Comparison of ENCODE assay signal across 25 cellular contexts in genomic region chr3:196931157-196931556, GRCh38.
"Had no signal": no experiment of that assay in that cellular context is flagged by ENCODE, and none has a peak within 500 bp of the region (broad histone marks: within the 10 kb centered on the region; RNA-seq: fewer than 3 reads in every experiment).

No MANE protein-coding gene starts in this region.

- H3K4me1 ChIP-seq: esophagus squamous epithelium, right lobe of liver, tibial nerve had no signal

- H3K27me3 Mint-ChIP-seq: activated CD4-positive, alpha-beta memory T cell treated with anti-CD3 and anti-CD28 coated beads for 36 hours; activated T-helper 17 cell treated with anti-CD3 and anti-CD28 coated beads, Interleukin-2, amount 50 U/mL, for 72 hours; central memory CD8-positive, alpha-beta T cell; dendritic cell treated with granulocyte-macrophage colony-stimulating factor and Interleukin-4, amounts not matched to agents 40 ng/mL and 50 ng/mL, for 4 days; naive B cell; progenitor cell of endocrine pancreas had no signal

- H3K27ac Mint-ChIP-seq: activated CD4-positive, alpha-beta memory T cell treated with anti-CD3 and anti-CD28 coated beads for 36 hours; activated T-helper 17 cell treated with anti-CD3 and anti-CD28 coated beads, Interleukin-2, amount 50 U/mL, for 72 hours; mesothelial cell of epicardium; progenitor cell of endocrine pancreas; T-helper 2 cell treated with Interferon-gamma antibody and Interleukin-4, amounts not matched to agents 5 μg/mL and 100 μg/mL, for 36 hours had no signal

- H3K27ac ChIP-seq: epithelial cell of prostate, esophagus squamous epithelium, ovary, right lobe of liver, tibial nerve had no signal

- H3K4me1 Mint-ChIP-seq: activated T-helper 17 cell treated with anti-CD3 and anti-CD28 coated beads, Interleukin-2, amount 50 U/mL, for 72 hours; central memory CD8-positive, alpha-beta T cell; mesothelial cell of epicardium had no signal

- ATAC-seq: activated T-helper 17 cell treated with anti-CD3 and anti-CD28 coated beads, Interleukin-2, amount 50 U/mL, for 72 hours; left cardiac atrium; left ventricle myocardium superior had no signal

- H3K27me3 ChIP-seq: esophagus squamous epithelium, ovary, right lobe of liver, tibial nerve had no signal

- H3K36me3 ChIP-seq: ovary had no signal

- DNase-seq: activated CD4-positive, alpha-beta memory T cell treated with anti-CD3 and anti-CD28 coated beads for 36 hours; activated CD4-positive, alpha-beta T cell treated with anti-CD3 and anti-CD28 coated beads for 48 hours; activated CD4-positive, CD25-positive, alpha-beta regulatory T cell; activated CD8-positive, alpha-beta memory T cell treated with anti-CD3 and anti-CD28 coated beads, Interleukin-2, amount 50 U/mL, for 4 hours; activated gamma-delta T cell treated with Interleukin-2 at 50 U/mL for 16 hours; activated naive CD4-positive, alpha-beta T cell treated with anti-CD3 and anti-CD28 coated beads, Interleukin-2, amount 50 U/mL, for 16 hours; activated T-cell treated with anti-CD3 and anti-CD28 coated beads, Interleukin-2, amount 50 U/mL, for 1 hour; esophagus squamous epithelium; foreskin melanocyte; hippocampal formation; left cardiac atrium; left ventricle myocardium superior; naive B cell; ovary; right lobe of liver; stimulated activated CD4-positive, alpha-beta T cell treated with anti-CD3 and anti-CD28 coated beads, Interleukin-2, amount 100 ng/mL, for 48 hours; T-helper 1 cell had no signal

- H3K4me3 Mint-ChIP-seq: activated CD4-positive, alpha-beta memory T cell treated with anti-CD3 and anti-CD28 coated beads for 36 hours; activated T-helper 17 cell treated with anti-CD3 and anti-CD28 coated beads, Interleukin-2, amount 50 U/mL, for 72 hours; central memory CD8-positive, alpha-beta T cell; dendritic cell treated with granulocyte-macrophage colony-stimulating factor and Interleukin-4, amounts not matched to agents 40 ng/mL and 50 ng/mL, for 4 days; mesothelial cell of epicardium; T-helper 2 cell treated with Interferon-gamma antibody and Interleukin-4, amounts not matched to agents 5 μg/mL and 100 μg/mL, for 36 hours had no signal

- H3K9me3 ChIP-seq: esophagus squamous epithelium, ovary, right lobe of liver, tibial nerve had no signal

- H3K4me3 ChIP-seq: esophagus squamous epithelium, ovary, right lobe of liver, tibial nerve had no signal

- H3K9me3 Mint-ChIP-seq: activated CD4-positive, alpha-beta memory T cell treated with anti-CD3 and anti-CD28 coated beads for 36 hours; activated T-helper 17 cell treated with anti-CD3 and anti-CD28 coated beads, Interleukin-2, amount 50 U/mL, for 72 hours; central memory CD8-positive, alpha-beta T cell; dendritic cell treated with granulocyte-macrophage colony-stimulating factor and Interleukin-4, amounts not matched to agents 40 ng/mL and 50 ng/mL, for 4 days; mesothelial cell of epicardium; naive B cell; T-helper 2 cell treated with Interferon-gamma antibody and Interleukin-4, amounts not matched to agents 5 μg/mL and 100 μg/mL, for 36 hours had no signal
